Comparison of ENCODE assay signal across 19 cellular contexts in the genomic region with DNA sequence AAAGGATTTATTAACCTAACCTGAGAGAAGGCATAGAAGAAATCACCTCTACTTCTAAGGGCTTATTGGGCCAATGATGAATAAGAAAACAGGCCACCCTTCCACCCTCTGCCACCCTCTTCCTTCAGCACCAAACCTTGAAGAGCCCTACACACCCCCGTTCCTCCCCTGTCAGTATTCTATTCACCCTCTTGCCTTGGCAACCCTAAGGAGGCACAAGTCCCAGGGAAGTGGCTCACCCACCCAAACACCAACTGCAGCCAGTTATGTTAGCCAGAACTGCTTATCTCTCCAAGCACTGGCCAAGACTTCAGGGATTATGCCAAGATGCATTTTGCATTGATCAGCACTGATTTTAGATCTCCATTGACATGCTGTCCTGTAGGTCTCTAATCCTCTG.
"Had no signal": no experiment of that assay in that cellular context is flagged by ENCODE, and none has a peak within 500 bp of the region (broad histone marks: within the 10 kb centered on the region; RNA-seq: fewer than 3 reads in every experiment).

No MANE protein-coding gene starts in this region.

- H3K27ac ChIP-seq: SJCRH30 had no signal

- ATAC-seq: SK-N-SH treated with all-trans-retinoic acid at 6 μM for 48 hours had no signal

- H3K9me3 ChIP-seq: SJCRH30 had no signal

- H3K4me3 ChIP-seq: SJCRH30 had no signal

- DNase-seq: KBM-7, NCI-H1092, NCI-H1105 treated with DMSO at 0.1 percent for 48 hours, NCI-H1417 treated with DMSO at 0.1 percent for 48 hours, NCI-H146, NCI-H1694 treated with DMSO at 0.1 percent for 48 hours, NCI-H1930, NCI-H2081, NCI-H2107, NCI-H226, NCI-H446, NCI-H510A, NCI-H524 treated with DMSO at 0.1 percent for 48 hours, NCI-H69, NCI-H774, RPMI8226, SHP77 treated with DMSO at 0.1 percent for 48 hours, SJCRH30 had no signal

- H3K27me3 ChIP-seq: SJCRH30 had no signal
